8 cellular contexts compared by ENCODE assay signal in the genomic region with DNA sequence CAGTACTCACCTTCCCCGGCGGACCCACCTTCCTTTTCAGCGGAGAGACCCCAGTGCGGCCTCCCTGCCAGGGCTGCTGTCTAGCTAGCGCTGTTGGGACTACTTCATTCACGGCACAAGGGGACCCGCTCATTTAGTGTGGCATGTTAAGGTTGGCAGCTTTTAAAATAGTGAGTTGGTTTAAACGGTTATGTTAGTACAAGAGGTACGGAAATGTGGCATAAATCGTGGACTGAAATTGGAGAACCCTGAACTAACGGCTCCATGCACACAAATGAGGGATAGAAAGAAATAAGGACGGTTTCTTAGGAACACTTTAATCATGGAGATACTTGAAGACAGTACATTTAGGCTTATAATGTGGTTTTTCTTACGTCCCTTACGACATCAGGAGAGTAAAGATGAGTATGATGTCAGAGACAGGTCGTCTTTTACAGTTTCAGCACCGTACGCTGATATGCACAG. TPM values are rescaled to one million over a fixed set of nuclear protein-coding genes. Genes with fewer than 3 reads are reported as not detected.
A peak's percentile ranks its signal among the peaks of the same experiment; 100 is the strongest.
DNase-seq lines count a peak whose midpoint lies in the region; ATAC-seq, FAIRE-seq and TF ChIP-seq lines count a peak whose summit lies in the region.

No MANE protein-coding gene starts in this region.

- intact Hi-C loops in endothelial cell of umbilical vein (cut with micrococcal nuclease), result loop anchor here (1.0 to 10.0 kb wide), 3 partner anchors 112 to 914 kb away; partner anchors contain the start of genes AMOTL2 and CDV3
- intact Hi-C loops in natural killer cell (cut with micrococcal nuclease), result loop anchor here (1.0 to 5.0 kb wide), 4 partner anchors 194 to 1764 kb away; partner anchors contain the start of genes CDV3, NPHP3 and SRPRB

- no peak for DNase-seq in activated naive CD4-positive, alpha-beta T cell treated with anti-CD3 and anti-CD28 coated beads, Interleukin-2, amount 10 ng/mL, durations not matched to agents 7 days and 5 days
- DNase-seq in activated naive CD4-positive, alpha-beta T cell treated with anti-CD3 and anti-CD28 coated beads, Interleukin-2, amount 50 U/mL, for 16 hours, result no peak
- DNase-seq in SW480 (ENCODE audit: low spot score) (peak; percentile 63), endothelial cell of umbilical vein (ENCODE audit: low read depth, low spot score) (peak; percentile 47), natural killer cell (no peak), GDM1 (lab: John Stamatoyannopoulos, UW) (no peak)

- TF ChIP-seq CTCF in endothelial cell of umbilical vein (IDR thresholded peaks at IDR 0.05; ENCODE audit: extremely low read depth in 1 of 2, insufficient read depth in 1 of 2, low read depth in 1 of 2, low read length in 2 of 2), result no peak
- TF ChIP-seq CTCF in natural killer cell (IDR thresholded peaks at IDR 0.05), result no peak

- ATAC-seq in HG03175 (IDR thresholded peaks at IDR 0.05; ENCODE audit: unreplicated experiment) (peak; percentile 9), natural killer cell (peak; percentile 4 to 28 (median 10)), GM21526 (IDR thresholded peaks at IDR 0.05; ENCODE audit: low FRiP score, unreplicated experiment) (no peak)

- peak overlapping the region; percentile 92 for H3K27ac ChIP-seq in endothelial cell of umbilical vein (ENCODE audit: insufficient read depth, low read depth, low read length)

- H3K9ac ChIP-seq in endothelial cell of umbilical vein (replicated peaks; ENCODE audit: extremely low read depth, insufficient read depth, low read length), result peak overlapping the region; percentile 94

- peaks cover 44% of the 10 kb centered on the region for H3K4me1 ChIP-seq in endothelial cell of umbilical vein (ENCODE audit: control insufficient read depth, extremely low read depth, insufficient read depth, low read length)

- no peaks in the 10 kb centered on the region for H3K9me3 Mint-ChIP-seq in activated naive CD4-positive, alpha-beta T cell treated with anti-CD3 and anti-CD28 coated beads, Interleukin-2, amount 10 ng/mL, durations not matched to agents 7 days and 5 days
- no peaks in the 10 kb centered on the region for H3K9me3 Mint-ChIP-seq in natural killer cell

- POLR2A ChIA-PET in endothelial cell of umbilical vein (lab: Charles Lee), result interaction anchor here (0.7 to 2.4 kb wide), 4 partner anchors 48 to 120 kb away, joined by 3 to 10 read pairs (median 5); partner anchors contain the start of gene AMOTL2

- H3K9me1 ChIP-seq in endothelial cell of umbilical vein (replicated peaks; ENCODE audit: control insufficient read depth, extremely low read depth, insufficient read depth, low read length), result no peaks in the 10 kb centered on the region

- H3K9me3 ChIP-seq in endothelial cell of umbilical vein (replicated peaks; ENCODE audit: control insufficient read depth, insufficient read depth, low read length), result no peaks in the 10 kb centered on the region

- peaks cover 6% of the 10 kb centered on the region for H3K27me3 Mint-ChIP-seq in activated naive CD4-positive, alpha-beta T cell treated with anti-CD3 and anti-CD28 coated beads, Interleukin-2, amount 10 ng/mL, durations not matched to agents 7 days and 5 days
- no peaks in the 10 kb centered on the region for H3K27me3 Mint-ChIP-seq in natural killer cell (ENCODE audit: low read depth in 2 of 2)

- H3K4me1 Mint-ChIP-seq in activated naive CD4-positive, alpha-beta T cell treated with anti-CD3 and anti-CD28 coated beads, Interleukin-2, amount 10 ng/mL, durations not matched to agents 7 days and 5 days, result peaks cover 49% of the 10 kb centered on the region
- peaks cover 41 to 53% of the 10 kb centered on the region in 2 donors for H3K4me1 Mint-ChIP-seq in natural killer cell

- no peak for FAIRE-seq in endothelial cell of umbilical vein (lab: Jason Lieb, UNC)

- CTCF ChIA-PET in activated naive CD4-positive, alpha-beta T cell treated with anti-CD3 and anti-CD28 coated beads, Interleukin-2, amount 10 ng/mL, durations not matched to agents 7 days and 5 days (lab: Charles Lee), result interaction anchor here (1.0 kb wide), 1 partner anchor 718 kb away, joined by 3 read pairs; no protein-coding TSS in a partner anchor
- CTCF ChIA-PET in endothelial cell of umbilical vein (lab: Charles Lee), result interaction anchor here (0.7 to 2.3 kb wide), 6 partner anchors 13 to 274 kb away, joined by 3 to 16 read pairs (median 4); no protein-coding TSS in a partner anchor

- peak overlapping the region; percentile 68 for H2AFZ ChIP-seq in endothelial cell of umbilical vein (ENCODE audit: low read depth, low read length)

- no peaks in the 10 kb centered on the region for H3K27me3 ChIP-seq in endothelial cell of umbilical vein (ENCODE audit: control insufficient read depth in 2 of 2, insufficient read depth in 2 of 2, low read length in 2 of 2)

- H3K4me3 Mint-ChIP-seq in activated naive CD4-positive, alpha-beta T cell treated with anti-CD3 and anti-CD28 coated beads, Interleukin-2, amount 10 ng/mL, durations not matched to agents 7 days and 5 days, result peak overlapping the region; percentile 92
- H3K4me3 Mint-ChIP-seq in natural killer cell, result peak overlapping the region; percentile 99

- peak overlapping the region; percentile 91 for H3K4me2 ChIP-seq in endothelial cell of umbilical vein (ENCODE audit: insufficient read depth, low read length)

- dilution Hi-C loops in endothelial cell of umbilical vein (cut with MboI; ENCODE audit: extremely low pct_ligation_motif_present, low sequenced_read_pairs), result no loop called here

- peaks cover 57% of the 10 kb centered on the region for H3K79me2 ChIP-seq in endothelial cell of umbilical vein (ENCODE audit: control insufficient read depth, insufficient read depth, low read length)

- peak overlapping the region; percentile 75 to 88 (median 75) for H3K4me3 ChIP-seq in endothelial cell of umbilical vein (replicated peaks in 1 of 3; ENCODE audit: insufficient read depth in 1 of 3, low read depth in 1 of 3, low read length in 3 of 3)

- TF ChIP-seq POLR2A in endothelial cell of umbilical vein (IDR thresholded peaks at IDR 0.05; ENCODE audit: low read depth, low read length), result no peak

- no peaks in the 10 kb centered on the region for H4K20me1 ChIP-seq in endothelial cell of umbilical vein (replicated peaks; ENCODE audit: control insufficient read depth, extremely low read depth, insufficient read depth, low read length)

- BruUV-seq in endothelial cell of umbilical vein (replicated peaks; lab: Mats Ljungman, UMichigan), result TSS peak; percentile 4

- H3K36me3 Mint-ChIP-seq in activated naive CD4-positive, alpha-beta T cell treated with anti-CD3 and anti-CD28 coated beads, Interleukin-2, amount 10 ng/mL, durations not matched to agents 7 days and 5 days, result peaks cover 28% of the 10 kb centered on the region
- H3K36me3 Mint-ChIP-seq in natural killer cell, result no peaks in the 10 kb centered on the region

- peaks cover 0 to 2% of the 10 kb centered on the region in 2 experiments for H3K36me3 ChIP-seq in endothelial cell of umbilical vein (ENCODE audit: control insufficient read depth in 2 of 2, extremely low read depth in 1 of 2, insufficient read depth in 2 of 2, low read length in 2 of 2)

- peak overlapping the region; percentile 98 for H3K27ac Mint-ChIP-seq in activated naive CD4-positive, alpha-beta T cell treated with anti-CD3 and anti-CD28 coated beads, Interleukin-2, amount 10 ng/mL, durations not matched to agents 7 days and 5 days
- H3K27ac Mint-ChIP-seq in natural killer cell, result peak overlapping the region; percentile 98 to 99

TF ChIP-seq in endothelial cell of umbilical vein, 7 proteins besides CTCF, POLR2A, EP300 and RAD21:
- no peak for TF ChIP-seq MYC (IDR thresholded peaks at IDR 0.05; ENCODE audit: low read depth, low read length)
- no peak for TF ChIP-seq JUN (IDR thresholded peaks at IDR 0.05; ENCODE audit: borderline replicate concordance, insufficient read depth, insufficient read length, low read depth)
- no peak for TF ChIP-seq EZH2 (IDR thresholded peaks at IDR 0.05; ENCODE audit: borderline replicate concordance, low read depth, low read length, severe bottlenecking)
- no peak for TF ChIP-seq MAX (IDR thresholded peaks at IDR 0.05; ENCODE audit: insufficient read depth, insufficient read length)
- no peak for TF ChIP-seq POLR2AphosphoS5 (IDR thresholded peaks at IDR 0.05; ENCODE audit: insufficient read depth, low read depth, low read length)
- TF ChIP-seq GATA2 (IDR thresholded peaks at IDR 0.05; ENCODE audit: insufficient read depth, insufficient read length, low read depth, low read length), result no peak
- TF ChIP-seq FOS (IDR thresholded peaks at IDR 0.05; ENCODE audit: borderline replicate concordance, insufficient read depth, low read length), result no peak

RNA-seq across cellular contexts. Expression of gene CEP63, which starts 0.8 kb away (rescaled TPM):
- total RNA-seq in endothelial cell of umbilical vein (24.9 and 29.4 TPM in 2 replicates), natural killer cell (10 to 100 TPM; 17.9 to 25.7 (median 19.5) TPM)
- 3.8 and 5.7 TPM in 2 replicates for polyA plus RNA-seq in endothelial cell of umbilical vein
- 8.0 and 9.4 TPM in 2 replicates for polyA plus RNA-seq in endothelial cell of umbilical vein (2011; cell fraction: cytosol; rRNA removed)
- polyA plus RNA-seq in endothelial cell of umbilical vein (2011; cell fraction: nucleus; rRNA removed), result 9.5 and 12.5 TPM in 2 replicates
- 17.7 and 26.2 TPM in 2 replicates for polyA plus RNA-seq in endothelial cell of umbilical vein (2012)
- 7.3 and 7.5 TPM in 2 replicates for polyA minus RNA-seq in endothelial cell of umbilical vein
- 12.6 TPM for polyA minus RNA-seq in endothelial cell of umbilical vein (2011; cell fraction: cytosol; rRNA and poly(A)+ RNA removed)
- 22.6 and 27.3 TPM in 2 replicates for polyA minus RNA-seq in endothelial cell of umbilical vein (2011; cell fraction: nucleus; rRNA and poly(A)+ RNA removed)

RNA-seq across cellular contexts. Expression of gene ANAPC13, which starts 0.8 kb away (rescaled TPM):
- total RNA-seq in endothelial cell of umbilical vein, result 50.8 and 58.6 TPM in 2 replicates
- 32.2 and 48.4 TPM in 2 replicates for polyA plus RNA-seq in endothelial cell of umbilical vein
- 71.2 and 75.9 TPM in 2 replicates for polyA plus RNA-seq in endothelial cell of umbilical vein (2011; cell fraction: cytosol; rRNA removed)
- 27.4 and 35.1 TPM in 2 replicates for polyA plus RNA-seq in endothelial cell of umbilical vein (2011; cell fraction: nucleus; rRNA removed)
- polyA plus RNA-seq in endothelial cell of umbilical vein (2012), result 77.3 and 108 TPM in 2 replicates
- polyA minus RNA-seq in endothelial cell of umbilical vein, result 14.2 and 21.6 TPM in 2 replicates
- polyA minus RNA-seq in endothelial cell of umbilical vein (2011; cell fraction: cytosol; rRNA and poly(A)+ RNA removed), result 18.0 TPM
- polyA minus RNA-seq in endothelial cell of umbilical vein (2011; cell fraction: nucleus; rRNA and poly(A)+ RNA removed), result 16.1 and 19.2 TPM in 2 replicates
- total RNA-seq in natural killer cell, result 10 to 100 TPM; 16.1 to 20.4 (median 16.6) TPM

Comparison
In these comparisons a context has a peak if more than half of its experiments do, and no peak if none do; other contexts are left out.
1. DNase-seq: peak in SW480 (single experiment) and endothelial cell of umbilical vein (single experiment); none in activated naive CD4-positive, alpha-beta T cell treated with anti-CD3 and anti-CD28 coated beads, Interleukin-2, amount 10 ng/mL, durations not matched to agents 7 days and 5 days (single experiment), activated naive CD4-positive, alpha-beta T cell treated with anti-CD3 and anti-CD28 coated beads, Interleukin-2, amount 50 U/mL, for 16 hours (single experiment), natural killer cell (single experiment) and GDM1 (single experiment).